10 cellular contexts compared by ENCODE assay signal in the genomic region with DNA sequence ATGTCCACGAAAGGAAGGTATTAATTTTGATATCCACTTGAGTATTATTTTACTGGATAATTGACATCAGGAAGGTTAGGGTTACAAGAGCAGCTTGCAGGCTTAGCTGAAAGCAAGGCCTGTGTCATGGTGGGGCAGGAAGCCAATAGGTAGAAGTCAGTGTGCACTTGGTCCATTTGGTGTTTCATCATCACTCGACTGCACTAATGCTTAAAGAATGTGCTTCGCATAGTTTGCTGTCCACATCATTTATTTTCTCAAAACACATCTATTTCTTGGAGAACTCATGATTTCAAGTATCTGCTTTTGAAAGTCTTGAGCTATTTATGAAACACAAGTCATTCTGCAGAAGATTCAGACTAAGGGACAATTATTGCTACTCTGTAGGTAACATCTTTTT. TPM values are rescaled to one million over a fixed set of nuclear protein-coding genes. Genes with fewer than 3 reads are reported as not detected.
DNase-seq lines count a peak whose midpoint lies in the region; ATAC-seq and TF ChIP-seq lines count a peak whose summit lies in the region.
"Had no signal": no experiment of that assay in that cellular context is flagged by ENCODE, and none has a peak within 500 bp of the region (broad histone marks: within the 10 kb centered on the region; RNA-seq: fewer than 3 reads in every experiment).

No MANE protein-coding gene starts in this region.

- H3K4me1 ChIP-seq in A673 (ENCODE audit: insufficient read depth, low read length, poor library complexity, severe bottlenecking): no peaks in the 10 kb centered on the region

- intact Hi-C loops in A673 (cut with micrococcal nuclease; ENCODE audit: unreplicated experiment): no loop called here

- H3K4me1 Mint-ChIP-seq in stimulated activated naive CD8-positive, alpha-beta T cell treated with anti-CD3 and anti-CD28 coated beads, Interleukin-15, amount 100 ng/mL, for 72 hours: no peaks in the 10 kb centered on the region

- no TSS peak for BruUV-seq in A673 (replicated peaks; lab: Mats Ljungman, UMichigan)

- no peak for ATAC-seq in stimulated activated naive CD8-positive, alpha-beta T cell treated with anti-CD3 and anti-CD28 coated beads, Interleukin-15, amount 100 ng/mL, for 72 hours

- no peaks in the 10 kb centered on the region for H3K27me3 ChIP-seq in A673 (replicated peaks; ENCODE audit: insufficient read depth, low read depth, low read length, poor library complexity)

- DNase-seq in A673 (ENCODE audit: low spot score) (peak; percentile 49), M059J (ENCODE audit: low read depth) (peak; percentile 99), dermis blood vessel endothelial cell (peak; percentile 98), lung microvascular endothelial cell (ENCODE audit: low read depth in 2 of 2) (peak; percentile 96 to 99), NCI-H146 treated with DMSO at 0.1 percent for 48 hours (lab: John Stamatoyannopoulos, UW; ENCODE audit: unreplicated experiment) (no peak), substantia nigra (lab: John Stamatoyannopoulos, UW) (no peak)
- no peak for DNase-seq in stimulated activated naive CD8-positive, alpha-beta T cell treated with anti-CD3 and anti-CD28 coated beads, Interleukin-15, amount 100 ng/mL, for 72 hours
- DNase-seq in activated CD4-positive, CD25-positive, alpha-beta regulatory T cell (lab: John Stamatoyannopoulos, UW): no peak
- DNase-seq: activated T-cell treated with anti-CD3 and anti-CD28 coated beads, Interleukin-2, amount 50 U/mL, for 48 hours had no signal

- POLR2A ChIA-PET in A673 (lab: Charles Lee; ENCODE audit: low non-redundant PET): no interaction called here

- H3K9me3 Mint-ChIP-seq in stimulated activated naive CD8-positive, alpha-beta T cell treated with anti-CD3 and anti-CD28 coated beads, Interleukin-15, amount 100 ng/mL, for 72 hours: peaks cover 26 to 44% of the 10 kb centered on the region in 2 donors

- TF ChIP-seq CTCF in A673 (conservative IDR thresholded peaks at IDR 0.05; ENCODE audit: low read depth, low read length): no peak

- H3K36me3 ChIP-seq in A673 (ENCODE audit: insufficient read depth, low read length, poor library complexity, severe bottlenecking): peaks cover 4% of the 10 kb centered on the region

- H3K4me3 ChIP-seq in A673 (ENCODE audit: low read depth, low read length, poor library complexity, severe bottlenecking): no peak overlapping the region

- CTCF ChIA-PET in A673 (lab: Charles Lee): no interaction called here

- H3K27ac Mint-ChIP-seq in stimulated activated naive CD8-positive, alpha-beta T cell treated with anti-CD3 and anti-CD28 coated beads, Interleukin-15, amount 100 ng/mL, for 72 hours: no peak overlapping the region

- H3K4me3 Mint-ChIP-seq in stimulated activated naive CD8-positive, alpha-beta T cell treated with anti-CD3 and anti-CD28 coated beads, Interleukin-15, amount 100 ng/mL, for 72 hours: no peak overlapping the region
- H3K4me3 Mint-ChIP-seq: CD14-positive monocyte had no signal

- H3K9me3 ChIP-seq in A673 (ENCODE audit: low read depth, low read length, poor library complexity, severe bottlenecking): peaks cover 6% of the 10 kb centered on the region

- H3K27me3 Mint-ChIP-seq in stimulated activated naive CD8-positive, alpha-beta T cell treated with anti-CD3 and anti-CD28 coated beads, Interleukin-15, amount 100 ng/mL, for 72 hours: no peaks in the 10 kb centered on the region

- H3K27ac ChIP-seq in A673 (ENCODE audit: low read depth, low read length, poor library complexity, severe bottlenecking) (no peak overlapping the region), substantia nigra (ENCODE audit: low read depth, low read length, poor library complexity, severe bottlenecking) (no peak overlapping the region)

RNA-seq across cellular contexts. Expression of gene GNA14, which starts 59.6 kb away (rescaled TPM):
- total RNA-seq in A673 (2021) (2.7 and 3.8 TPM in 2 replicates), dermis blood vessel endothelial cell (16.8 and 34.9 TPM in 2 replicates), lung microvascular endothelial cell (12.6 and 70.2 TPM in 2 replicates)
- total RNA-seq in M059J (2014; rRNA removed; shearing (Covaris generic)): 0.42 TPM in 1 of 2 replicates, not detected in the other

Comparison
In these comparisons a context has a peak if more than half of its experiments do, and no peak if none do; other contexts are left out.
1. DNase-seq: peak in A673 (single experiment), M059J (single experiment), dermis blood vessel endothelial cell (single experiment) and lung microvascular endothelial cell (2 of 2); none in stimulated activated naive CD8-positive, alpha-beta T cell treated with anti-CD3 and anti-CD28 coated beads, Interleukin-15, amount 100 ng/mL, for 72 hours (0 of 2), NCI-H146 treated with DMSO at 0.1 percent for 48 hours (single experiment), substantia nigra (0 of 49) and activated CD4-positive, CD25-positive, alpha-beta regulatory T cell (0 of 4).